ENCODE assay signal across 9 cellular contexts in the genomic region with DNA sequence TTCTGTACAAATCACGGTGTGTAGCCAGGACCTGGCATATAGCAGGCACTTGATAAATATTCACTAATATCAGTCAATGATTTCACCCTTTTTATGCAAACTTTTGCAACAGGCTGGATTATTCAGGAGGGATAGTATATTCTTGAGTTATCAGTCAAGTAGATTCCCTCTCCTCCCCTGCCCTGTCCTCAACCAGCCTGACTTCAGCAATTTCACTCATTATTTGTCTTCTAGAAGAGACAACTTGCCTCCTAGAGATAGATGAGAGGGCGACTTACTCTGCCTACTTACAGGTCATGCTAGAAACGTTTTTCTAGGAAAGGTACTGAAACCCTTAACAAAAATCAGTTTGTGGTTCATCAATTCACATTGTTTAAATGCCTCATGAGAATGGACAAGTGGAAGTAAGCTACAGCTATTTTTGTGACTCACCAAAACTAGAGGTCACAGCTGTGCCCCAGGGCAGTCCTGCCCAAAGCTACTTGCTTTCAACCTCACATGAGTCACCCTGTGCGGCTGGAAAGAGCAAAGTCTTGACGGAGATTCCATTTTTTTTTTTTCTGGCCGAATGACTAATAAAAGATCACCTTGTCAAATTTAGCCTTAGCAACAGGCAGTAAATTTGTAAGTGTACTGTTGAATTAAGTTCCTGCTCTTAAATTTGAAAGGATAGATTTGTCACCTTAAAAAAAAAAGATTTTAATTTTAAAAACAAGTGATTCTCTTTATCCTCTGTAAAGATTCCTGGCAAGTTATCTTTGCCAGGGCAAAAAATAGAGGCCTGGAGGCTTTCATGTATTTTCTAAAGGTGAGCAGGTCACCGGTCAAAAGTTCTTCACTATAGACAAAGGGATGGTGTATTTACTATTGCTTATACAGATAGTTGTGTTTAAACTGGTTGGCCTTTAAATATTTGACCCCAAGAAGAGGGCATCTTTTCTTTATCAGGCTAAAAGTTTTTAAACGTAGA.
DNase-seq lines count a peak whose midpoint lies in the region; ATAC-seq and TF ChIP-seq lines count a peak whose summit lies in the region.
"Had no signal": no experiment of that assay in that cellular context is flagged by ENCODE, and none has a peak within 500 bp of the region (broad histone marks: within the 10 kb centered on the region; RNA-seq: fewer than 3 reads in every experiment).

No MANE protein-coding gene starts in this region.

- DNase-seq in AG04449 (ENCODE audit: low read depth, low spot score) (peak; percentile 85), MV-4-11 (lab: John Stamatoyannopoulos, UW) (peak; percentile 97), fibroblast of the aortic adventitia (ENCODE audit: low read depth) (peak; percentile 95), ovary (no peak), NCI-H1417 (lab: John Stamatoyannopoulos, UW) (no peak)
- no peak for DNase-seq in activated CD4-positive, alpha-beta T cell treated with anti-CD3 and anti-CD28 coated beads, Interleukin-2, amount 50 U/mL, for 48 hours

- ATAC-seq in GM21576 (IDR thresholded peaks at IDR 0.05; ENCODE audit: unreplicated experiment) (peak; percentile 74), HG03097 (IDR thresholded peaks at IDR 0.05; ENCODE audit: low FRiP score, unreplicated experiment) (no peak)

- TF ChIP-seq CTCF in AG04449 (IDR thresholded peaks at IDR 0.05; ENCODE audit: insufficient read depth, low read length, missing control alignments) = no peak
- no peak for TF ChIP-seq CTCF in fibroblast of the aortic adventitia (IDR thresholded peaks at IDR 0.05; ENCODE audit: insufficient read depth, low read length)
- no peak for TF ChIP-seq CTCF in ovary (IDR thresholded peaks at IDR 0.05)

- no peaks in the 10 kb centered on the region for H3K27me3 ChIP-seq in ovary

- POLR2A ChIA-PET in AG04449 (lab: Yijun Ruan, JAX) = no interaction called here

- TF ChIP-seq EP300 in ovary (IDR thresholded peaks at IDR 0.05) = no peak

- H3K4me1 ChIP-seq in ovary (ENCODE audit: insufficient read depth) = no peaks in the 10 kb centered on the region

- H3K9me3 ChIP-seq in ovary = no peaks in the 10 kb centered on the region

- intact Hi-C loops in ovary (cut with DNase I) = no loop called here

- H3K36me3 ChIP-seq in ovary = no peaks in the 10 kb centered on the region

- WGBS in ovary, 3 donors = 52 to 62% (median 53%) methylated on average over 8 of the region's 8 CpGs

- no peak overlapping the region for H3K27ac ChIP-seq in ovary
- H3K27ac ChIP-seq: VCaP had no signal

- H3K4me3 ChIP-seq in AG04449 (ENCODE audit: low read depth, low read length) (no peak overlapping the region), fibroblast of the aortic adventitia (ENCODE audit: low read depth, low read length) (no peak overlapping the region), ovary (no peak overlapping the region)

- TF ChIP-seq POLR2A in ovary (IDR thresholded peaks at IDR 0.05) = no peak

- CTCF ChIA-PET in AG04449 (lab: Yijun Ruan, JAX) = no interaction called here

Comparison
In these comparisons a context has a peak if more than half of its experiments do, and no peak if none do; other contexts are left out.
1. DNase-seq: peak in AG04449 (single experiment), MV-4-11 (single experiment) and fibroblast of the aortic adventitia (single experiment); none in ovary (0 of 5), NCI-H1417 (0 of 3) and activated CD4-positive, alpha-beta T cell treated with anti-CD3 and anti-CD28 coated beads, Interleukin-2, amount 50 U/mL, for 48 hours (0 of 2).